ENCODE assay signal across 17 cellular contexts in the genomic region with DNA sequence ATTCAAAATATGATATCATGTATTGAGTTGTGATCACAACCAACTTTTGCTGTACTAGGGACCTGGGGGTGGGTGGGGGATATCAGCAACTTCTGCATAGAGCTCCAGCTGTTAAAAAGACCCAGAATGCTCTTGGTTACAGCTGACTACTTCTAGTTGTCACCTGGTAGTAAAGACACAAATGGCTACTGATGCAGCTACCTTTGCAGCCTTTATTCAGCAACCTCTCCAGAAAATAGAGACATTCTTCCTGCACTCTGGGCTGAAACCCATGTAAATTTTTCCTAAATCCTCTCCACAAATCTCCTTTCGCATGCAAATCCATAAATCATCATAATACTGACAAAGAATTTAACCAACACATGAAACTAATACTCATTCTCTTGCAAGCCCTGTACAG.
A peak's percentile ranks its signal among the peaks of the same experiment; 100 is the strongest.
DNase-seq lines count a peak whose midpoint lies in the region; TF ChIP-seq lines count a peak whose summit lies in the region.
"Had no signal": no experiment of that assay in that cellular context is flagged by ENCODE, and none has a peak within 500 bp of the region (broad histone marks: within the 10 kb centered on the region; RNA-seq: fewer than 3 reads in every experiment).

No MANE protein-coding gene starts in this region.

- H3K9me3 Mint-ChIP-seq in activated T-cell treated with anti-CD3 and anti-CD28 coated beads, Interleukin-2, amount 50 U/mL, for 24 hours: no peaks in the 10 kb centered on the region
- H3K9me3 Mint-ChIP-seq: CD14-positive monocyte, IgD-negative memory B cell had no signal

- no peak overlapping the region for H3K4me3 ChIP-seq in HUES6 (ENCODE audit: low read depth, low read length)
- H3K4me3 ChIP-seq in vagina: no peak overlapping the region
- H3K4me3 ChIP-seq: GM12878 had no signal

- TF ChIP-seq POLR2A in vagina (IDR thresholded peaks at IDR 0.05): no peak

- H3K4me1 ChIP-seq in HUES6 (ENCODE audit: control insufficient read depth, insufficient read depth, low read length) (peaks cover 69% of the 10 kb centered on the region), vagina (peaks cover 18% of the 10 kb centered on the region)

- H3K9me3 ChIP-seq in HUES6 (ENCODE audit: control insufficient read depth, insufficient read depth, low read depth, low read length) (no peaks in the 10 kb centered on the region), vagina (no peaks in the 10 kb centered on the region)

- H3K27me3 Mint-ChIP-seq in activated T-cell treated with anti-CD3 and anti-CD28 coated beads, Interleukin-2, amount 50 U/mL, for 24 hours: peaks cover 11% of the 10 kb centered on the region
- H3K27me3 Mint-ChIP-seq: IgD-negative memory B cell had no signal

- intact Hi-C loops in vagina (cut with DNase I): no loop called here

- H3K4me1 Mint-ChIP-seq in activated T-cell treated with anti-CD3 and anti-CD28 coated beads, Interleukin-2, amount 50 U/mL, for 24 hours (ENCODE audit: low read depth): no peaks in the 10 kb centered on the region

- H3K27me3 ChIP-seq in HUES6 (ENCODE audit: control insufficient read depth, insufficient read depth, low read length) (no peaks in the 10 kb centered on the region; the same call in 1 of the 2 replicates), vagina (no peaks in the 10 kb centered on the region)

- DNase-seq in caudate nucleus (lab: John Stamatoyannopoulos, UW) (no peak), inferior parietal cortex (ENCODE audit: extremely low spot score) (peak; percentile 47), vagina (ENCODE audit: extremely low spot score in 2 of 2) (no peak)
- DNase-seq in activated CD4-positive, alpha-beta T cell treated with anti-CD3 and anti-CD28 coated beads for 48 hours: no peak
- DNase-seq in activated CD8-positive, alpha-beta memory T cell treated with anti-CD3 and anti-CD28 coated beads, Interleukin-2, amount 50 U/mL, for 48 hours: no peak
- DNase-seq in activated T-cell treated with anti-CD3 and anti-CD28 coated beads, Interleukin-2, amount 50 U/mL, for 24 hours: no peak
- DNase-seq: DMS 273 treated with DMSO at 0.1 percent for 48 hours; GDM1; NCI-H187 treated with DMSO at 0.1 percent for 48 hours; NCI-H345; NK-92 treated with Interleukin-12 subunit alpha and Interleukin-12 subunit beta, amount 100 ng/mL, for 24 hours; OCI-M1; SHP77 treated with DMSO at 0.1 percent for 48 hours had no signal

- H3K36me3 ChIP-seq in HUES6 (ENCODE audit: control insufficient read depth, insufficient read depth, low read length): no peaks in the 10 kb centered on the region
- no peaks in the 10 kb centered on the region for H3K36me3 ChIP-seq in vagina

- no peak overlapping the region for H3K9ac ChIP-seq in HUES6 (ENCODE audit: low read length)

- no peak overlapping the region for H3K27ac Mint-ChIP-seq in activated T-cell treated with anti-CD3 and anti-CD28 coated beads, Interleukin-2, amount 50 U/mL, for 24 hours
- H3K27ac Mint-ChIP-seq: CD14-positive monocyte, IgD-negative memory B cell had no signal

- no peak overlapping the region for H3K4me3 Mint-ChIP-seq in activated T-cell treated with anti-CD3 and anti-CD28 coated beads, Interleukin-2, amount 50 U/mL, for 24 hours
- H3K4me3 Mint-ChIP-seq: CD14-positive monocyte had no signal

- peak overlapping the region; percentile 29; the same call in 1 of the 2 replicates for H3K27ac ChIP-seq in HUES6 (ENCODE audit: low read depth, low read length)
- peak overlapping the region; percentile 96 for H3K27ac ChIP-seq in caudate nucleus (ENCODE audit: low read depth, low read length)
- H3K27ac ChIP-seq in vagina: peak overlapping the region; percentile 20

- no peak for TF ChIP-seq CTCF in vagina (IDR thresholded peaks at IDR 0.05)

- H3K36me3 Mint-ChIP-seq in activated T-cell treated with anti-CD3 and anti-CD28 coated beads, Interleukin-2, amount 50 U/mL, for 24 hours (ENCODE audit: low read depth): no peaks in the 10 kb centered on the region
- H3K36me3 Mint-ChIP-seq: IgD-negative memory B cell had no signal

Comparison
In these comparisons a context has a peak if more than half of its experiments do, and no peak if none do; other contexts are left out.
1. H3K27ac ChIP-seq: peak in every context shown above with its lines; median percentile 96 in caudate nucleus; 29 in HUES6; 20 in vagina.